14 cellular contexts compared by ENCODE assay signal in genomic region chr18:74288730-74289129, GRCh38. TPM values are rescaled to one million over a fixed set of nuclear protein-coding genes. Genes with fewer than 3 reads are reported as not detected.
A peak's percentile ranks its signal among the peaks of the same experiment; 100 is the strongest.
DNase-seq lines count a peak whose midpoint lies in the region; ATAC-seq and TF ChIP-seq lines count a peak whose summit lies in the region.
"Had no signal": no experiment of that assay in that cellular context is flagged by ENCODE, and none has a peak within 500 bp of the region (broad histone marks: within the 10 kb centered on the region; RNA-seq: fewer than 3 reads in every experiment).

No MANE protein-coding gene starts in this region.

- H4K20me1 ChIP-seq in OCI-LY1 (ENCODE audit: insufficient read depth, low read length): no peaks in the 10 kb centered on the region

- H3K4me3 ChIP-seq in AG10803 (ENCODE audit: low read length): no peak overlapping the region
- H3K4me3 ChIP-seq in OCI-LY1 (ENCODE audit: low read depth, low read length, poor library complexity, severe bottlenecking): peak overlapping the region; percentile 34

- H3K9me2 ChIP-seq in OCI-LY1 (ENCODE audit: low read depth, low read length): no peaks in the 10 kb centered on the region

- H3K27me3 Mint-ChIP-seq in progenitor cell of endocrine pancreas: no peaks in the 10 kb centered on the region

- peak overlapping the region; percentile 85 for H3K27ac Mint-ChIP-seq in progenitor cell of endocrine pancreas

- DNase-seq in AG10803 (ENCODE audit: low read depth) (peak; percentile 37), fibroblast of gingiva (ENCODE audit: low read depth) (peak; percentile 64), progenitor cell of endocrine pancreas (ENCODE audit: low spot score, unreplicated experiment) (no peak), UCSD-AML1 (lab: John Stamatoyannopoulos, UW; ENCODE audit: unreplicated experiment) (no peak)
- DNase-seq: activated CD8-positive, alpha-beta memory T cell treated with anti-CD3 and anti-CD28 coated beads, Interleukin-2, amount 50 U/mL, for 4 hours; brain microvascular endothelial cell; NCI-H187; T-helper 9 cell had no signal

- H3K36me3 Mint-ChIP-seq in progenitor cell of endocrine pancreas (ENCODE audit: insufficient read depth): peaks cover 4% of the 10 kb centered on the region

- ATAC-seq in HG02642 (IDR thresholded peaks at IDR 0.05; ENCODE audit: poor library complexity, unreplicated experiment): no peak
- ATAC-seq in HG02884 (IDR thresholded peaks at IDR 0.05; ENCODE audit: unreplicated experiment): no peak
- no peak for ATAC-seq in GM19351 (IDR thresholded peaks at IDR 0.05; ENCODE audit: unreplicated experiment)

- H3K4me1 Mint-ChIP-seq in progenitor cell of endocrine pancreas (ENCODE audit: low read depth): peaks cover 57% of the 10 kb centered on the region

- H3K9ac ChIP-seq in OCI-LY1 (ENCODE audit: low read length): peak overlapping the region; percentile 57

- H3K4me2 ChIP-seq in OCI-LY1 (ENCODE audit: low read length): peak overlapping the region; percentile 68

- H3K4me3 Mint-ChIP-seq in progenitor cell of endocrine pancreas (ENCODE audit: low read depth): peak overlapping the region; percentile 60

- H3K79me2 ChIP-seq in OCI-LY1 (ENCODE audit: insufficient read depth, low read length): peaks cover 27% of the 10 kb centered on the region

- 0 out of 2 replicates have a peak, but pooled peaks cover 9% of the 10 kb centered on the region for H3F3A ChIP-seq in OCI-LY1 (ENCODE audit: insufficient read depth, low read length)

- H3K27ac ChIP-seq in OCI-LY1 (ENCODE audit: low read depth, low read length, poor library complexity, severe bottlenecking): peak overlapping the region; percentile 95
- H3K27ac ChIP-seq: brain microvascular endothelial cell had no signal

- no peaks in the 10 kb centered on the region for H3K9me3 Mint-ChIP-seq in progenitor cell of endocrine pancreas (ENCODE audit: low read depth)

- peaks cover 10% of the 10 kb centered on the region for H3K36me3 ChIP-seq in OCI-LY1 (ENCODE audit: insufficient read depth, low read length)
- H3K36me3 ChIP-seq: brain microvascular endothelial cell had no signal

- H2AFZ ChIP-seq in OCI-LY1 (ENCODE audit: low read length): no peak overlapping the region

- TF ChIP-seq CTCF in AG10803 (conservative IDR thresholded peaks at IDR 0.05; ENCODE audit: low read length) (no peak), OCI-LY1 (IDR thresholded peaks at IDR 0.05; ENCODE audit: low read length) (no peak), progenitor cell of endocrine pancreas (IDR thresholded peaks at IDR 0.05; ENCODE audit: unreplicated experiment) (no peak)

- peaks cover 2% of the 10 kb centered on the region; the same call in 1 of the 2 replicates for H3K9me3 ChIP-seq in OCI-LY1 (ENCODE audit: low read length)

- peaks cover 77% of the 10 kb centered on the region for H3K4me1 ChIP-seq in OCI-LY1 (ENCODE audit: insufficient read depth, low read length, severe bottlenecking)

- H3K27me3 ChIP-seq in OCI-LY1 (ENCODE audit: insufficient read depth, low read length): no peaks in the 10 kb centered on the region
- H3K27me3 ChIP-seq: brain microvascular endothelial cell had no signal

RNA-seq across cellular contexts. Expression of gene CYB5A, which starts 3.0 kb away (rescaled TPM):
- 213 and 223 TPM in 2 replicates for total RNA-seq in progenitor cell of endocrine pancreas

RNA-seq across cellular contexts. Expression of gene C18orf63, which starts 26.9 kb away (rescaled TPM):
- not detected in 2 replicates for total RNA-seq in progenitor cell of endocrine pancreas
- total RNA-seq: pulmonary artery endothelial cell, ureter had no signal

Comparison
In these comparisons a context has a peak if more than half of its experiments do, and no peak if none do; other contexts are left out.
1. DNase-seq: peak in AG10803 (single experiment) and fibroblast of gingiva (single experiment); none in progenitor cell of endocrine pancreas (single experiment) and UCSD-AML1 (single experiment).